In genomic region chr3:116667791-116668190, GRCh38 we compare ENCODE assay signal across 35 cellular contexts. TPM values are rescaled to one million over a fixed set of nuclear protein-coding genes. Genes with fewer than 3 reads are reported as not detected.
"Had no signal": no experiment of that assay in that cellular context is flagged by ENCODE, and none has a peak within 500 bp of the region (broad histone marks: within the 10 kb centered on the region; RNA-seq: fewer than 3 reads in every experiment).

No MANE protein-coding gene starts in this region.

- H3K36me3 ChIP-seq: esophagus muscularis mucosa, neutrophil, right lobe of liver, suprapubic skin, transverse colon, upper lobe of right lung, uterus had no signal

- H3K9ac ChIP-seq: parathyroid adenoma had no signal

- H3K4me2 ChIP-seq: smooth muscle cell had no signal

- H2AFZ ChIP-seq: parathyroid adenoma had no signal

- H3K27ac ChIP-seq: coronary artery, esophagus muscularis mucosa, neutrophil, parathyroid adenoma, right lobe of liver, suprapubic skin, transverse colon, upper lobe of right lung, uterus had no signal

- DNase-seq: dermis blood vessel endothelial cell; effector memory CD4-positive, alpha-beta T cell; head of caudate nucleus; mucosa of descending colon; naive B cell; right lobe of liver; stimulated activated CD4-positive, alpha-beta T cell treated with anti-CD3 and anti-CD28 coated beads, Interleukin-12 subunit alpha, Interleukin-12 subunit beta, amount 100 ng/mL, for 4 hours; stimulated activated CD4-positive, alpha-beta T cell treated with anti-CD3 and anti-CD28 coated beads, Interleukin-1b, Interleukin-23, amount 100 ng/mL, for 48 hours; stimulated activated CD4-positive, alpha-beta T cell treated with anti-CD3 and anti-CD28 coated beads, Interleukin-4, amount 100 ng/mL, for 1 hour; stimulated activated CD8-positive, alpha-beta memory T cell treated with anti-CD3 and anti-CD28 coated beads, Interleukin-4, amount 100 ng/mL, for 48 hours; stimulated activated naive CD4-positive, alpha-beta T cell; stimulated activated naive CD8-positive, alpha-beta T cell treated with anti-CD3 and anti-CD28 coated beads, Interleukin-15, amount 100 ng/mL, for 72 hours; transverse colon; upper lobe of right lung; uterus had no signal

- H3K79me2 ChIP-seq: parathyroid adenoma had no signal

- H3K9me3 ChIP-seq: esophagus muscularis mucosa, mucosa of descending colon, neutrophil, right lobe of liver, suprapubic skin, transverse colon, upper lobe of right lung, uterus had no signal

- H3K4me3 ChIP-seq: coronary artery, esophagus muscularis mucosa, lung, mucosa of descending colon, right lobe of liver, smooth muscle cell, suprapubic skin, transverse colon, upper lobe of right lung, uterus had no signal

- H3K4me1 ChIP-seq: esophagus muscularis mucosa, parathyroid adenoma, right lobe of liver, suprapubic skin, transverse colon, upper lobe of right lung, uterus had no signal

- H3K27me3 ChIP-seq: esophagus muscularis mucosa, neutrophil, right lobe of liver, suprapubic skin, transverse colon, upper lobe of right lung, uterus had no signal

RNA-seq across cellular contexts. Expression of gene TUSC7, which starts 41.8 kb away (rescaled TPM):
- total RNA-seq: dermis blood vessel endothelial cell; endothelial cell of umbilical vein; epithelial cell of proximal tubule; esophagus muscularis mucosa; fibroblast of villous mesenchyme; frontal cortex; glomerular endothelial cell; liver; lung; mesothelial cell of epicardium; mucosa of descending colon; natural killer cell treated with Interleukin-12 subunit alpha and Interleukin-12 subunit beta and Interleukin-15 and Interleukin-18, amount 100 ng/mL, for 72 hours; neural crest cell; omental fat pad; progenitor cell of endocrine pancreas; right lobe of liver; smooth muscle cell; suprapubic skin; transverse colon; upper lobe of right lung; uterus had no signal
- polyA plus RNA-seq: endothelial cell of umbilical vein, keratinocyte, liver, lung, thymus had no signal
